1 cellular context compared by ENCODE assay signal in the genomic region with DNA sequence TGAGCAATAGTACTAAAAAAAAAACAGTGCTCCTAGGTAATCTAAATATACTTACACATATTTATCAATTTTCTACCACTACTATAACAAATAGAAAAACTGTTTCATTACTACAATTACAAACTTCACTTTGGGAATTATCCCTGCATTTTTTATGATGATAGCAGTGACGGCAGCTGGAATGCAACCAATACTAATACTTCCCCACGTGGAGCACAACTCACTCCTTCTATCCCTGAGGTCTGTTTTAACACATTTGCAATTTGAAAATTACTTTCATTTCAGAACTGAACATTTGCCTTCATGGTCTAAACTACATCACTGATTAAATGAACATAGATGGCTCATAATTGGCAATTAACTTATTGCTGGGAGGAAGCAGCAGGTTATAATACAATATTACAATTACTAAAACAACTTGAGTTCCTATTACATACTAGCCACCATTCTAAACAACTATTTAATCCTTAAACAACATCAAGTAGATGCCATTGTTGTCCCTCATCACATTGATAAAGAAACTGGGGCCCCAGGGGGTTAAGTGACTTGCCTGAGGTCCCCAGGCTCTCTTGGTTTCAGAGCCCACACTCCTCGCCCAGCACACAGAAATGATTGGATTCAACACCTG.
TF ChIP-seq lines count a peak whose summit lies in the region.

No MANE protein-coding gene starts in this region.

TF ChIP-seq in GM23338, 12 proteins besides CTCF, POLR2A, EP300 and RAD21 (continued from another document):
- TF ChIP-seq, protein P1, sequence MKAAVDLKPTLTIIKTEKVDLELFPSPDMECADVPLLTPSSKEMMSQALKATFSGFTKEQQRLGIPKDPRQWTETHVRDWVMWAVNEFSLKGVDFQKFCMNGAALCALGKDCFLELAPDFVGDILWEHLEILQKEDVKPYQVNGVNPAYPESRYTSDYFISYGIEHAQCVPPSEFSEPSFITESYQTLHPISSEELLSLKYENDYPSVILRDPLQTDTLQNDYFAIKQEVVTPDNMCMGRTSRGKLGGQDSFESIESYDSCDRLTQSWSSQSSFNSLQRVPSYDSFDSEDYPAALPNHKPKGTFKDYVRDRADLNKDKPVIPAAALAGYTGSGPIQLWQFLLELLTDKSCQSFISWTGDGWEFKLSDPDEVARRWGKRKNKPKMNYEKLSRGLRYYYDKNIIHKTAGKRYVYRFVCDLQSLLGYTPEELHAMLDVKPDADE (IDR thresholded peaks at IDR 0.05), result no peak
- TF ChIP-seq CREB1 (CRISPR knock-in tag; IDR thresholded peaks at IDR 0.05; ENCODE audit: low read depth), result no peak
- TF ChIP-seq, protein P2, sequence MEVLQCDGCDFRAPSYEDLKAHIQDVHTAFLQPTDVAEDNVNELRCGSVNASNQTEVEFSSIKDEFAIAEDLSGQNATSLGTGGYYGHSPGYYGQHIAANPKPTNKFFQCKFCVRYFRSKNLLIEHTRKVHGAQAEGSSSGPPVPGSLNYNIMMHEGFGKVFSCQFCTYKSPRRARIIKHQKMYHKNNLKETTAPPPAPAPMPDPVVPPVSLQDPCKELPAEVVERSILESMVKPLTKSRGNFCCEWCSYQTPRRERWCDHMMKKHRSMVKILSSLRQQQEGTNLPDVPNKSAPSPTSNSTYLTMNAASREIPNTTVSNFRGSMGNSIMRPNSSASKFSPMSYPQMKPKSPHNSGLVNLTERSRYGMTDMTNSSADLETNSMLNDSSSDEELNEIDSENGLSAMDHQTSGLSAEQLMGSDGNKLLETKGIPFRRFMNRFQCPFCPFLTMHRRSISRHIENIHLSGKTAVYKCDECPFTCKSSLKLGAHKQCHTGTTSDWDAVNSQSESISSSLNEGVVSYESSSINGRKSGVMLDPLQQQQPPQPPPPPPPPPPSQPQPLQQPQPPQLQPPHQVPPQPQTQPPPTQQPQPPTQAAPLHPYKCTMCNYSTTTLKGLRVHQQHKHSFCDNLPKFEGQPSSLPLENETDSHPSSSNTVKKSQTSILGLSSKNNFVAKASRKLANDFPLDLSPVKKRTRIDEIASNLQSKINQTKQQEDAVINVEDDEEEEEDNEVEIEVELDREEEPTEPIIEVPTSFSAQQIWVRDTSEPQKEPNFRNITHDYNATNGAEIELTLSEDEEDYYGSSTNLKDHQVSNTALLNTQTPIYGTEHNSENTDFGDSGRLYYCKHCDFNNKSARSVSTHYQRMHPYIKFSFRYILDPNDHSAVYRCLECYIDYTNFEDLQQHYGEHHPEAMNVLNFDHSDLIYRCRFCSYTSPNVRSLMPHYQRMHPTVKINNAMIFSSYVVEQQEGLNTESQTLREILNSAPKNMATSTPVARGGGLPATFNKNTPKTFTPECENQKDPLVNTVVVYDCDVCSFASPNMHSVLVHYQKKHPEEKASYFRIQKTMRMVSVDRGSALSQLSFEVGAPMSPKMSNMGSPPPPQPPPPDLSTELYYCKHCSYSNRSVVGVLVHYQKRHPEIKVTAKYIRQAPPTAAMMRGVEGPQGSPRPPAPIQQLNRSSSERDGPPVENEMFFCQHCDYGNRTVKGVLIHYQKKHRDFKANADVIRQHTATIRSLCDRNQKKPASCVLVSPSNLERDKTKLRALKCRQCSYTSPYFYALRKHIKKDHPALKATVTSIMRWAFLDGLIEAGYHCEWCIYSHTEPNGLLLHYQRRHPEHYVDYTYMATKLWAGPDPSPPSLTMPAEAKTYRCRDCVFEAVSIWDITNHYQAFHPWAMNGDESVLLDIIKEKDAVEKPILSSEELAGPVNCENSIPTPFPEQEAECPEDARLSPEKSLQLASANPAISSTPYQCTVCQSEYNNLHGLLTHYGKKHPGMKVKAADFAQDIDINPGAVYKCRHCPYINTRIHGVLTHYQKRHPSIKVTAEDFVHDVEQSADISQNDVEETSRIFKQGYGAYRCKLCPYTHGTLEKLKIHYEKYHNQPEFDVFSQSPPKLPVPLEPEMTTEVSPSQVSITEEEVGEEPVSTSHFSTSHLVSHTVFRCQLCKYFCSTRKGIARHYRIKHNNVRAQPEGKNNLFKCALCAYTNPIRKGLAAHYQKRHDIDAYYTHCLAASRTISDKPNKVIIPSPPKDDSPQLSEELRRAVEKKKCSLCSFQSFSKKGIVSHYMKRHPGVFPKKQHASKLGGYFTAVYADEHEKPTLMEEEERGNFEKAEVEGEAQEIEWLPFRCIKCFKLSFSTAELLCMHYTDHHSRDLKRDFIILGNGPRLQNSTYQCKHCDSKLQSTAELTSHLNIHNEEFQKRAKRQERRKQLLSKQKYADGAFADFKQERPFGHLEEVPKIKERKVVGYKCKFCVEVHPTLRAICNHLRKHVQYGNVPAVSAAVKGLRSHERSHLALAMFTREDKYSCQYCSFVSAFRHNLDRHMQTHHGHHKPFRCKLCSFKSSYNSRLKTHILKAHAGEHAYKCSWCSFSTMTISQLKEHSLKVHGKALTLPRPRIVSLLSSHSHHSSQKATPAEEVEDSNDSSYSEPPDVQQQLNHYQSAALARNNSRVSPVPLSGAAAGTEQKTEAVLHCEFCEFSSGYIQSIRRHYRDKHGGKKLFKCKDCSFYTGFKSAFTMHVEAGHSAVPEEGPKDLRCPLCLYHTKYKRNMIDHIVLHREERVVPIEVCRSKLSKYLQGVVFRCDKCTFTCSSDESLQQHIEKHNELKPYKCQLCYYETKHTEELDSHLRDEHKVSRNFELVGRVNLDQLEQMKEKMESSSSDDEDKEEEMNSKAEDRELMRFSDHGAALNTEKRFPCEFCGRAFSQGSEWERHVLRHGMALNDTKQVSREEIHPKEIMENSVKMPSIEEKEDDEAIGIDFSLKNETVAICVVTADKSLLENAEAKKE (CRISPR knock-in tag; IDR thresholded peaks at IDR 0.05), result no peak
